Comparison of ENCODE assay signal across 1 cellular context in genomic region chr2:86304416-86304815, GRCh38.
TF ChIP-seq lines count a peak whose summit lies in the region.

No MANE protein-coding gene starts in this region.

TF ChIP-seq in GM23338, 12 proteins besides CTCF, POLR2A, EP300 and RAD21 (continued from another document):
- TF ChIP-seq ZNF462 (CRISPR knock-in tag; IDR thresholded peaks at IDR 0.05) (no peak), JUNB (IDR thresholded peaks at IDR 0.05; ENCODE audit: unreplicated experiment) (no peak), EZH2 (IDR thresholded peaks at IDR 0.05; ENCODE audit: low read depth, unreplicated experiment) (no peak)
